13 cellular contexts compared by ENCODE assay signal in genomic region chr22:38935023-38935422, GRCh38. TPM values are rescaled to one million over a fixed set of nuclear protein-coding genes. Genes with fewer than 3 reads are reported as not detected.
DNase-seq lines count a peak whose midpoint lies in the region; ATAC-seq and TF ChIP-seq lines count a peak whose summit lies in the region.
"Had no signal": no experiment of that assay in that cellular context is flagged by ENCODE, and none has a peak within 500 bp of the region (broad histone marks: within the 10 kb centered on the region; RNA-seq: fewer than 3 reads in every experiment).

No MANE protein-coding gene starts in this region.

- H3K27ac ChIP-seq in left lung = no peak overlapping the region
- H3K27ac ChIP-seq: ascending aorta; BLaER1 treated with 17β-estradiol and CSF1 and Interleukin-3, amounts not matched to agents 10 nM and 100 nM had no signal

- H3K9me3 Mint-ChIP-seq in Calu3 (ENCODE audit: low read depth, unreplicated experiment) = no peaks in the 10 kb centered on the region

- CTCF ChIA-PET in Calu3 (lab: Charles Lee) = interaction anchor here (0.8 to 1.2 kb wide), 4 partner anchors 11 to 166 kb away, joined by 3 to 9 read pairs (median 4); no protein-coding TSS in a partner anchor

- TF ChIP-seq CTCF in Calu3 (IDR thresholded peaks at IDR 0.05; ENCODE audit: unreplicated experiment) (no peak), left lung (IDR thresholded peaks at IDR 0.05) (no peak)

- H3K36me3 ChIP-seq in left lung = no peaks in the 10 kb centered on the region
- H3K36me3 ChIP-seq: ascending aorta; BLaER1 treated with 17β-estradiol and CSF1 and Interleukin-3, amounts not matched to agents 10 nM and 100 nM had no signal

- no peaks in the 10 kb centered on the region for H3K9me3 ChIP-seq in T-helper 17 cell (ENCODE audit: control insufficient read depth, low read length, poor library complexity, severe bottlenecking)
- no peaks in the 10 kb centered on the region for H3K9me3 ChIP-seq in left lung
- H3K9me3 ChIP-seq: ascending aorta; BLaER1 treated with 17β-estradiol and CSF1 and Interleukin-3, amounts not matched to agents 10 nM and 100 nM had no signal

- no TSS peak for BruUV-seq in Calu3 (replicated peaks; lab: Mats Ljungman, UMichigan)

- H3K27ac Mint-ChIP-seq in Calu3 (ENCODE audit: unreplicated experiment) (peak overlapping the region; percentile 38), T-helper 17 cell (peak overlapping the region; percentile 61)

- H3K4me3 ChIP-seq in left lung = no peak overlapping the region
- H3K4me3 ChIP-seq: ascending aorta; BLaER1 treated with 17β-estradiol and CSF1 and Interleukin-3, amounts not matched to agents 10 nM and 100 nM had no signal

- ATAC-seq in T-helper 17 cell = no peak
- ATAC-seq in left lung = peak; percentile 93
- no peak for ATAC-seq in GM18907 (IDR thresholded peaks at IDR 0.05; ENCODE audit: unreplicated experiment)
- ATAC-seq in GM21786 (IDR thresholded peaks at IDR 0.05; ENCODE audit: unreplicated experiment) = no peak
- ATAC-seq: sciatic nerve, SK-N-SH treated with all-trans-retinoic acid at 6 μM for 48 hours had no signal

- H3K27me3 Mint-ChIP-seq in Calu3 (ENCODE audit: unreplicated experiment) (peaks cover 19% of the 10 kb centered on the region), T-helper 17 cell (peaks cover 63% of the 10 kb centered on the region)

- no peaks in the 10 kb centered on the region for H3K4me1 ChIP-seq in left lung
- H3K4me1 ChIP-seq: ascending aorta had no signal

- peak; percentile 97 for DNase-seq in Calu3
- DNase-seq in NCI-H1694 treated with DMSO at 0.1 percent for 48 hours (lab: John Stamatoyannopoulos, UW) = peak; percentile 25
- DNase-seq in T-helper 17 cell = no peak
- DNase-seq in left lung = peak; percentile 88 to 93
- DNase-seq in GM19238 (ENCODE audit: insufficient read length, low spot score) = no peak
- DNase-seq in foreskin melanocyte = no peak
- DNase-seq: erythroblast had no signal

- peaks cover 0 to 9% of the 10 kb centered on the region in 2 donors for H3K27me3 ChIP-seq in left lung
- H3K27me3 ChIP-seq: ascending aorta had no signal

- intact Hi-C loops in Calu3 (cut with micrococcal nuclease; ENCODE audit: unreplicated experiment) (no loop called here), left lung (cut with DNase I) (no loop called here)

- H3K4me1 Mint-ChIP-seq in Calu3 (ENCODE audit: low read depth, unreplicated experiment) = peaks cover 30% of the 10 kb centered on the region
- peaks cover 3% of the 10 kb centered on the region for H3K4me1 Mint-ChIP-seq in T-helper 17 cell

- peaks cover 7% of the 10 kb centered on the region for H3K36me3 Mint-ChIP-seq in Calu3 (ENCODE audit: insufficient read depth, unreplicated experiment)
- peaks cover 11% of the 10 kb centered on the region for H3K36me3 Mint-ChIP-seq in T-helper 17 cell (ENCODE audit: low read depth)

- peak overlapping the region; percentile 2 for H3K4me3 Mint-ChIP-seq in Calu3 (ENCODE audit: low read depth, unreplicated experiment)
- H3K4me3 Mint-ChIP-seq in T-helper 17 cell = no peak overlapping the region

RNA-seq across cellular contexts. Expression of gene APOBEC3A, which starts 22.4 kb away (rescaled TPM):
- total RNA-seq in Calu3 (2022) (not detected in 2 replicates), T-helper 17 cell (1 to 10 TPM in 1 of 2 donors, under 1 TPM in 1; 0.70 to 4.1 TPM), left lung (10 to 100 TPM in 1 of 2 donors, 1 to 10 TPM in 1; 2.4 to 25.5 TPM)
- total RNA-seq: ascending aorta had no signal

RNA-seq across cellular contexts. Expression of gene APOBEC3B, which starts 47.1 kb away (rescaled TPM):
- 43.2 and 43.3 TPM in 2 replicates for total RNA-seq in Calu3 (2022)
- total RNA-seq in T-helper 17 cell = 1 to 10 TPM; 1.2 to 1.5 TPM
- total RNA-seq in left lung = 1 to 10 TPM; 1.9 to 9.5 TPM

Comparison
In these comparisons a context has a peak if more than half of its experiments do, and no peak if none do; other contexts are left out.
1. DNase-seq: peak in Calu3 (single experiment), NCI-H1694 treated with DMSO at 0.1 percent for 48 hours (single experiment) and left lung (2 of 2); none in T-helper 17 cell (0 of 3), GM19238 (single experiment) and foreskin melanocyte (single experiment).